10 cellular contexts compared by ENCODE assay signal in genomic region chr7:20784311-20785210, GRCh38. TPM values are rescaled to one million over a fixed set of nuclear protein-coding genes. Genes with fewer than 3 reads are reported as not detected.
DNase-seq lines count a peak whose midpoint lies in the region; ATAC-seq, FAIRE-seq and TF ChIP-seq lines count a peak whose summit lies in the region.
"Had no signal": no experiment of that assay in that cellular context is flagged by ENCODE, and none has a peak within 500 bp of the region (broad histone marks: within the 10 kb centered on the region; RNA-seq: fewer than 3 reads in every experiment).

No MANE protein-coding gene starts in this region.

- SMC1A ChIA-PET in GM12878 (lab: Charles Lee; ENCODE audit: uncharacterized antibody, unreplicated experiment), result no interaction called here

- no peaks in the 10 kb centered on the region for H3K79me1 ChIP-seq in mesendoderm (ENCODE audit: low read length)

- H3K9me3 ChIP-seq in BE2C (peaks cover 3% of the 10 kb centered on the region; the same call in 1 of the 2 replicates), HAP-1 (no peaks in the 10 kb centered on the region), GM12878 (replicated peaks; ENCODE audit: control insufficient read depth, insufficient read depth, low read length) (peaks cover 7% of the 10 kb centered on the region; the same call in 2 of the 3 replicates), OCI-LY7 (ENCODE audit: low read length) (no peaks in the 10 kb centered on the region)

- no peak overlapping the region for H4K8ac ChIP-seq in mesendoderm (ENCODE audit: low read depth, low read length)

- H3K9me2 ChIP-seq in OCI-LY7 (ENCODE audit: insufficient read depth, low read length), result no peaks in the 10 kb centered on the region

- no peak overlapping the region for H2BK5ac ChIP-seq in mesendoderm (ENCODE audit: low read length)

- H3K4me2 ChIP-seq in GM12878 (ENCODE audit: control insufficient read depth, insufficient read depth) (no peak overlapping the region), mesendoderm (ENCODE audit: low read length) (peak overlapping the region; percentile 67), OCI-LY7 (ENCODE audit: low read length) (no peak overlapping the region)

- no peak overlapping the region for H2AFZ ChIP-seq in GM12878 (ENCODE audit: control insufficient read depth, low read depth, low read length)
- no peak overlapping the region for H2AFZ ChIP-seq in OCI-LY7 (ENCODE audit: low read length)

- no peaks in the 10 kb centered on the region for H3K36me3 ChIP-seq in BE2C
- no peaks in the 10 kb centered on the region for H3K36me3 ChIP-seq in HAP-1 (replicated peaks)
- H3K36me3 ChIP-seq in GM12878 (ENCODE audit: control insufficient read depth in 2 of 2, insufficient read depth in 2 of 2, low read length in 1 of 2), result no peaks in the 10 kb centered on the region
- no peaks in the 10 kb centered on the region for H3K36me3 ChIP-seq in mesendoderm (ENCODE audit: control insufficient read depth, insufficient read depth, low read length)
- no peaks in the 10 kb centered on the region for H3K36me3 ChIP-seq in OCI-LY7 (ENCODE audit: insufficient read depth, low read length)

- WGBS in GM12878 (ENCODE audit: insufficient coverage, insufficient replicate concordance, low lambda C conversion rate, missing lambda C conversion rate), result 83% methylated on average over 79 of the region's 107 CpGs
- no CpG with 5 or more reads among the region's 107 CpGs for WGBS in mesendoderm (ENCODE audit: extremely low coverage, insufficient coverage, low lambda C conversion rate)

- no peak overlapping the region for H3K27ac ChIP-seq in GM12878 (ENCODE audit: control insufficient read depth, insufficient read depth)
- no peak overlapping the region for H3K27ac ChIP-seq in mesendoderm (ENCODE audit: low read depth, low read length)
- H3K27ac ChIP-seq in OCI-LY7 (ENCODE audit: low read depth, low read length, poor library complexity, severe bottlenecking), result no peak overlapping the region

- CTCF ChIA-PET in GM12878 (lab: Yijun Ruan, JAX) (no interaction called here), OCI-LY7 (lab: Charles Lee; ENCODE audit: unreplicated experiment) (no interaction called here)

- peak overlapping the region; percentile 83 for H3K56ac ChIP-seq in mesendoderm (ENCODE audit: low read length)

- no peak overlapping the region for H2AK5ac ChIP-seq in mesendoderm (ENCODE audit: low read length)

- H3K4me1 ChIP-seq in BE2C, result no peaks in the 10 kb centered on the region
- peaks cover 9% of the 10 kb centered on the region for H3K4me1 ChIP-seq in HAP-1
- no peaks in the 10 kb centered on the region for H3K4me1 ChIP-seq in GM12878 (ENCODE audit: control insufficient read depth, insufficient read depth, low read length)
- peaks cover 4% of the 10 kb centered on the region for H3K4me1 ChIP-seq in mesendoderm (ENCODE audit: control insufficient read depth, low read depth, low read length)
- H3K4me1 ChIP-seq in OCI-LY7 (ENCODE audit: insufficient read depth, low read length, poor library complexity, severe bottlenecking), result no peaks in the 10 kb centered on the region

- H3K4ac ChIP-seq in mesendoderm (ENCODE audit: low read depth, low read length), result no peak overlapping the region

- in situ Hi-C loops in HAP-1 (cut with MboI; ENCODE audit: low sequenced_read_pairs), result no loop called here
- in situ Hi-C loops in GM12878 (cut with MboI), result no loop called here
- in situ Hi-C loops in GM13976 (cut with MboI; ENCODE audit: low sequenced_read_pairs, unreplicated experiment), result loop anchor here (25.0 kb wide), 1 partner anchor 1672 kb away; the partner anchor contains the start of gene TWIST1

- POLR2A ChIA-PET in GM12878 (lab: Charles Lee) (interaction anchor here (0.7 kb wide), 1 partner anchor 25 kb away, joined by 3 read pairs; no protein-coding TSS in a partner anchor), OCI-LY7 (lab: Charles Lee) (no interaction called here)

- no peak overlapping the region for H3K23ac ChIP-seq in mesendoderm (ENCODE audit: low read length)

- peaks cover 99% of the 10 kb centered on the region for H3K27me3 ChIP-seq in BE2C
- peaks cover 28% of the 10 kb centered on the region for H3K27me3 ChIP-seq in HAP-1 (ENCODE audit: low read depth)
- H3K27me3 ChIP-seq in GM12878 (replicated peaks in 1 of 2; ENCODE audit: control insufficient read depth in 2 of 2, insufficient read depth in 2 of 2, low read length in 1 of 2), result peaks cover 6 to 9% of the 10 kb centered on the region in 2 experiments; a peak in 3 of 4 replicates
- no peaks in the 10 kb centered on the region for H3K27me3 ChIP-seq in mesendoderm (ENCODE audit: insufficient read depth, low read length, poor library complexity)

- no peaks in the 10 kb centered on the region for H3K79me2 ChIP-seq in GM12878 (ENCODE audit: control insufficient read depth, insufficient read depth, low read length)
- H3K79me2 ChIP-seq in mesendoderm (ENCODE audit: control insufficient read depth, insufficient read depth, low read length), result peaks cover 2% of the 10 kb centered on the region
- H3K79me2 ChIP-seq in OCI-LY7 (ENCODE audit: insufficient read depth, low read depth, low read length), result no peaks in the 10 kb centered on the region

- TF ChIP-seq EP300 in GM12878 (IDR thresholded peaks at IDR 0.05; ENCODE audit: borderline replicate concordance in 1 of 2, control insufficient read depth in 1 of 2, low read depth in 2 of 2, low read length in 2 of 2), result no peak

- intact Hi-C loops in GM12878 (cut with micrococcal nuclease; ENCODE audit: unreplicated experiment) (no loop called here), OCI-LY7 (cut with micrococcal nuclease; ENCODE audit: unreplicated experiment) (no loop called here)

- BruUV-seq in GM12878 (replicated peaks; lab: Mats Ljungman, UMichigan), result no TSS peak
- no TSS peak for BruUV-seq in OCI-LY7 (replicated peaks; lab: Mats Ljungman, UMichigan)

- no peak overlapping the region for H2BK15ac ChIP-seq in mesendoderm (replicated peaks; ENCODE audit: low read depth)

- no peak for FAIRE-seq in GM12878 (lab: Jason Lieb, UNC)
- FAIRE-seq: TTC549 had no signal

- TF ChIP-seq RAD21 in GM12878 (IDR thresholded peaks at IDR 0.05; ENCODE audit: insufficient read depth, low read depth, low read length), result no peak

- RAD21 ChIA-PET in GM12878 (lab: Charles Lee; ENCODE audit: unreplicated experiment), result no interaction called here

- ATAC-seq in GM12878, result no peak
- ATAC-seq in HG02852 (IDR thresholded peaks at IDR 0.05; ENCODE audit: unreplicated experiment), result no peak

- 0 out of 2 replicates have a peak, but pooled peaks have one; percentile 8 for TF ChIP-seq CTCF in BE2C (IDR thresholded peaks at IDR 0.05; ENCODE audit: low read depth, low read length)
- TF ChIP-seq CTCF in GM12878 (IDR thresholded peaks at IDR 0.05 in 2 of 3, conservative IDR thresholded peaks at IDR 0.05 in 1 of 3; ENCODE audit: control insufficient read depth in 2 of 3, extremely low read depth in 1 of 3, insufficient read depth in 1 of 3, low read depth in 3 of 3, low read length in 3 of 3), result no peak
- TF ChIP-seq CTCF in GM13976 (IDR thresholded peaks at IDR 0.05; ENCODE audit: borderline replicate concordance, control extremely low read depth, extremely low read depth, insufficient read depth, missing control alignments), result no peak
- TF ChIP-seq CTCF in OCI-LY7 (conservative IDR thresholded peaks at IDR 0.05; ENCODE audit: low read length), result no peak

- no peak overlapping the region for H3K9ac ChIP-seq in GM12878 (ENCODE audit: control insufficient read depth, insufficient read depth, low read length)
- peak overlapping the region; percentile 70 for H3K9ac ChIP-seq in mesendoderm (ENCODE audit: low read length)

- no peak for TF ChIP-seq POLR2A in GM12878 (IDR thresholded peaks at IDR 0.05; ENCODE audit: low read depth, low read length)

- H3K4me3 ChIP-seq in BE2C (ENCODE audit: low read depth, low read length) (no peak overlapping the region), HAP-1 (peak overlapping the region; percentile 50), GM12878 (no peak overlapping the region), mesendoderm (ENCODE audit: low read length) (peak overlapping the region; percentile 46), OCI-LY7 (ENCODE audit: low read depth, low read length, poor library complexity, severe bottlenecking) (no peak overlapping the region)
- H3K4me3 ChIP-seq: lung had no signal

- DNase-seq in BE2C (no peak), HAP-1 (ENCODE audit: low spot score in 2 of 2) (peak; percentile 30 to 73), GM12878 (ENCODE audit: low read depth, low spot score) (no peak), mesendoderm (peak; percentile 89), GM13976 (ENCODE audit: low spot score) (no peak), occipital lobe (lab: John Stamatoyannopoulos, UW) (no peak), OCI-LY7 (ENCODE audit: low spot score) (no peak)

- peak overlapping the region; percentile 9 for H3K18ac ChIP-seq in mesendoderm (ENCODE audit: low read length)

- no peak overlapping the region for H2BK120ac ChIP-seq in mesendoderm (ENCODE audit: low read depth, low read length)

- H4K20me1 ChIP-seq in GM12878 (ENCODE audit: control insufficient read depth, insufficient read depth) (no peaks in the 10 kb centered on the region), OCI-LY7 (ENCODE audit: insufficient read depth, low read length) (no peaks in the 10 kb centered on the region)

- H4K5ac ChIP-seq in mesendoderm (ENCODE audit: low read length), result no peak overlapping the region

TF ChIP-seq in GM12878, 131 proteins besides CTCF, POLR2A, EP300 and RAD21:
- TF ChIP-seq SUZ12 (IDR thresholded peaks at IDR 0.05; ENCODE audit: unreplicated experiment), result peak; percentile 72
- no peak for TF ChIP-seq ZNF24 (IDR thresholded peaks at IDR 0.05)

RNA-seq across cellular contexts. Expression of gene SP8, which starts 2.1 kb away (rescaled TPM):
- not detected for polyA plus RNA-seq in BE2C (2012; ENCODE audit: insufficient read depth, insufficient read length, low read depth)
- not detected in 2 replicates for total RNA-seq in GM12878 (2013; cell fraction: nucleolus; rRNA removed)
- not detected in 2 replicates for total RNA-seq in GM12878 (2014; rRNA removed)
- total RNA-seq in GM12878 (2014; rRNA removed; fragmentation: Illumina TruSeq; extraction: Trizol), result not detected in 2 replicates
- not detected in 2 replicates for total RNA-seq in GM12878 (2021)
- not detected for polyA plus RNA-seq in GM12878 (2011; ENCODE audit: low read depth)
- not detected in 2 replicates for polyA plus RNA-seq in GM12878 (2011; rRNA removed)
- polyA plus RNA-seq in GM12878 (2011; cell fraction: cytosol; rRNA removed), result not detected in 2 replicates
- polyA plus RNA-seq in GM12878 (2011; cell fraction: nucleus; rRNA removed), result not detected in 2 replicates
- not detected in 2 replicates for polyA plus RNA-seq in GM12878 (2012)
- not detected in 2 replicates for polyA plus RNA-seq in GM12878 (2014; fragmentation: Illumina TruSeq; extraction: Trizol)
- polyA plus RNA-seq in GM12878 (2014; fragmentation: Nextera tagmentation; extraction: Ambion mirVana), result not detected
- not detected in 2 replicates for polyA plus RNA-seq in GM12878 (2014; rRNA removed)
- polyA plus RNA-seq in GM12878 (2016; fragmentation: Nextera tagmentation; extraction: Ambion mirVana), result not detected
- polyA minus RNA-seq in GM12878 (2011; rRNA and poly(A)+ RNA removed), result not detected in 2 replicates
- polyA minus RNA-seq in GM12878 (2011; cell fraction: cytosol; rRNA and poly(A)+ RNA removed), result not detected in 2 replicates
- not detected in 2 replicates for polyA minus RNA-seq in GM12878 (2011; cell fraction: nucleus; rRNA and poly(A)+ RNA removed)
- 2.8 TPM for polyA plus RNA-seq in mesendoderm (2013, experiment 1 of 2)
- polyA plus RNA-seq in mesendoderm (2013, experiment 2 of 2), result 2.5 TPM
- total RNA-seq in occipital lobe, result 3.3 TPM
- total RNA-seq in OCI-LY7 (2014; rRNA removed; shearing (Covaris generic)), result not detected in 2 replicates
- total RNA-seq in OCI-LY7 (2022), result not detected in 2 replicates
- total RNA-seq: lung had no signal
- polyA plus RNA-seq: lung had no signal

Comparison
In these comparisons a context has a peak if more than half of its experiments do, and no peak if none do; other contexts are left out.
1. DNase-seq: peak in HAP-1 (2 of 2) and mesendoderm (single experiment); none in BE2C (single experiment), GM12878 (single experiment), GM13976 (single experiment), occipital lobe (single experiment) and OCI-LY7 (single experiment).
2. H3K4me3 ChIP-seq: peak in HAP-1 (single experiment) and mesendoderm (single experiment); none in BE2C (single experiment), GM12878 (single experiment) and OCI-LY7 (single experiment).